1 cellular context compared by ENCODE assay signal in genomic region chr13:76832258-76832988, GRCh38.
TF ChIP-seq lines count a peak whose summit lies in the region.

No MANE protein-coding gene starts in this region.

TF ChIP-seq in GM23338, 12 proteins besides CTCF, POLR2A, EP300 and RAD21:
- TF ChIP-seq REST (IDR thresholded peaks at IDR 0.05; ENCODE audit: unreplicated experiment) (no peak), ZNF331 (CRISPR knock-in tag; IDR thresholded peaks at IDR 0.05; ENCODE audit: low read depth) (no peak), JUNB (IDR thresholded peaks at IDR 0.05; ENCODE audit: unreplicated experiment) (no peak), STAT1 (IDR thresholded peaks at IDR 0.05; ENCODE audit: unreplicated experiment) (no peak), EZH2 (IDR thresholded peaks at IDR 0.05; ENCODE audit: low read depth, unreplicated experiment) (no peak), POLR2AphosphoS5 (IDR thresholded peaks at IDR 0.05; ENCODE audit: low read depth) (no peak), ZNF114 (CRISPR knock-in tag; IDR thresholded peaks at IDR 0.05) (no peak), ZNF462 (CRISPR knock-in tag; IDR thresholded peaks at IDR 0.05) (no peak), ETS1 (IDR thresholded peaks at IDR 0.05) (no peak), CREB1 (CRISPR knock-in tag; IDR thresholded peaks at IDR 0.05; ENCODE audit: low read depth) (no peak), EZH2phosphoT487 (IDR thresholded peaks at IDR 0.05; ENCODE audit: unreplicated experiment) (no peak), NANOG (IDR thresholded peaks at IDR 0.05; ENCODE audit: borderline replicate concordance) (no peak)
TF ChIP-seq in GM23338: peak in this region for 0.
